Comparison of ENCODE assay signal across 23 cellular contexts in genomic region chr3:66518644-66519043, GRCh38.
"Had no signal": no experiment of that assay in that cellular context is flagged by ENCODE, and none has a peak within 500 bp of the region (broad histone marks: within the 10 kb centered on the region; RNA-seq: fewer than 3 reads in every experiment).

No MANE protein-coding gene starts in this region.

- H3K27me3 ChIP-seq: dorsolateral prefrontal cortex, esophagus muscularis mucosa, gastroesophageal sphincter, heart left ventricle, hepatocyte, left lung had no signal

- H3K36me3 Mint-ChIP-seq: mesothelial cell of epicardium, naive B cell had no signal

- DNase-seq: dermis blood vessel endothelial cell; dorsolateral prefrontal cortex; effector CD4-positive, alpha-beta T cell; effector memory CD4-positive, alpha-beta T cell; foreskin keratinocyte; heart left ventricle; hypothalamus; immature natural killer cell; left cardiac atrium; left lung; left ventricle myocardium superior; lower lobe of right lung; mesenchymal stem cell; mucosa of descending colon; naive B cell had no signal

- H3K4me1 Mint-ChIP-seq: immature natural killer cell, mesothelial cell of epicardium, naive B cell had no signal

- H3K9me3 ChIP-seq: esophagus muscularis mucosa, gastroesophageal sphincter, heart left ventricle, left lung, lower lobe of right lung, mucosa of descending colon had no signal

- H3K79me2 ChIP-seq: hepatocyte had no signal

- ATAC-seq: foreskin keratinocyte, gastroesophageal sphincter, left lung, left ventricle myocardium superior, lower lobe of right lung, mucosa of descending colon had no signal

- H2AFZ ChIP-seq: hepatocyte had no signal

- H3K9me3 Mint-ChIP-seq: mesothelial cell of epicardium had no signal

- H3K4me3 ChIP-seq: coronary artery, dorsolateral prefrontal cortex, esophagus muscularis mucosa, gastroesophageal sphincter, heart left ventricle, hepatocyte, left lung, lower lobe of right lung, mucosa of descending colon had no signal

- H3K36me3 ChIP-seq: esophagus muscularis mucosa, gastroesophageal sphincter, heart left ventricle, left lung, lower lobe of right lung had no signal

- H3K27ac Mint-ChIP-seq: immature natural killer cell, mesothelial cell of epicardium had no signal

- FAIRE-seq: endothelial cell of umbilical vein, frontal cortex, keratinocyte had no signal

- H3K27ac ChIP-seq: coronary artery, dorsolateral prefrontal cortex, esophagus muscularis mucosa, foreskin keratinocyte, gastroesophageal sphincter, heart left ventricle, hepatocyte, left lung, lower lobe of right lung had no signal

- H3K4me1 ChIP-seq: foreskin keratinocyte, gastroesophageal sphincter, heart left ventricle, left lung, lower lobe of right lung had no signal

- H3K4me3 Mint-ChIP-seq: immature natural killer cell, mesothelial cell of epicardium had no signal

- H3K4me2 ChIP-seq: hepatocyte had no signal
